In the genomic region with DNA sequence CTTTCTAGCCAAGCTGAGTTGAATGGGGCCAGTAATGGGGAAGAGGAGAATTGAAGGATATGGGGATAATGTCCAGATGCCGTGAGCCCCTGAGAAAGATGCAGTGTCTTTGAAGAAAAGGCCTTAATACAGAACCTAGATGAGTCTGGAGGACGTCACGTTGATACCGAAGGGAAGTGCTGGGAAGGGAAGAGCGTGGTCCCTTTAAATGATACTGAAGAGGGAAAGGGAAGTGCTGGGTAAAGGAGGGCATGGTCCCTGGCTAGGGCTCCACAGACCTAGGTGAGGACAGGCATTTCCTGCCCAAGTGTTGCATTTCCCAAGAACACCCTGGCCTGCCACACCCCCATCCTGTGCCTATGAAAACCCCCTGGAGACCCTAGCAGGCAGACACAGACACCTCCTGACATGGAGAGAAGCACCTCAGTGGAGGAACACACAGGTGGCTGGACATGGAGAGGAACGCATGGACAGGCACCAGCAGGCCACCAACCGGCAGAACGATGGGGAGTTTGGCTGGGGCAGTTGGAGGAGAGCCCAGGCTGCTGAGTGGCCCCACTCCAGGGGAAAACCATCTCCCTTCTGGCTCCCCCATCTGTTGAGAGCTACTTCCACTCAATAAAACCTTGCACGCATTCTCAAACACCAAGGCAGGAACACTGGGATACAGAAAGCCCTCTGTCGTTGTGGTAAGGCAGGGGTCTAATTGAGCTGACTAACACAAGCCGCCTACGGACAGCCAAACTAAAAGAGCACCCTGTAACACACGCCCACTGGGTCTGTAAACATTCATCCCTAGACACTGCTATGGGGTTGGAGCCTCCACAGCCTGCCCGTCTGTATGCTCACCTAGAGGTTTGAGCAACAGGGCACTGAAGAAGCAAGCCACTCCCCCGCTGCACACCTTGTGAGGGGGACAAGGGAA, we compare ENCODE assay signal across 12 cellular contexts. TPM values are rescaled to one million over a fixed set of nuclear protein-coding genes. Genes with fewer than 3 reads are reported as not detected.
DNase-seq lines count a peak whose midpoint lies in the region; FAIRE-seq and TF ChIP-seq lines count a peak whose summit lies in the region.
"Had no signal": no experiment of that assay in that cellular context is flagged by ENCODE, and none has a peak within 500 bp of the region (broad histone marks: within the 10 kb centered on the region; RNA-seq: fewer than 3 reads in every experiment).

No MANE protein-coding gene starts in this region.

- H3K27ac Mint-ChIP-seq in astrocyte (ENCODE audit: unreplicated experiment), result no peak overlapping the region

- no peak overlapping the region for H2AFZ ChIP-seq in astrocyte (ENCODE audit: low read depth, low read length)
- H2AFZ ChIP-seq in neuronal stem cell (ENCODE audit: low read length), result no peak overlapping the region

- no peaks in the 10 kb centered on the region for H3K4me1 ChIP-seq in HEK293 (ENCODE audit: control insufficient read depth, insufficient read depth, low read length)
- H3K4me1 ChIP-seq in astrocyte (ENCODE audit: insufficient read depth, low read length), result no peaks in the 10 kb centered on the region
- H3K4me1 ChIP-seq in neuronal stem cell (ENCODE audit: control insufficient read depth in 2 of 2, insufficient read depth in 1 of 2, low read depth in 1 of 2, low read length in 2 of 2), result peaks cover 0 to 1% of the 10 kb centered on the region in 2 donors

- H2BK5ac ChIP-seq in neuronal stem cell (ENCODE audit: low read length), result no peak overlapping the region

- H3K18ac ChIP-seq in neuronal stem cell (ENCODE audit: low read length), result no peak overlapping the region

- no peaks in the 10 kb centered on the region for H3K79me2 ChIP-seq in astrocyte (ENCODE audit: insufficient read depth, low read length)

- H3K4me2 ChIP-seq in astrocyte (ENCODE audit: low read length) (no peak overlapping the region), neuronal stem cell (ENCODE audit: insufficient read depth, low read length, poor library complexity, severe bottlenecking) (no peak overlapping the region)

- H3K27me3 ChIP-seq in astrocyte (ENCODE audit: insufficient read depth, low read length) (no peaks in the 10 kb centered on the region), neuronal stem cell (ENCODE audit: control insufficient read depth in 3 of 3, insufficient read depth in 3 of 3, low read depth in 1 of 3, low read length in 3 of 3) (no peaks in the 10 kb centered on the region)

- H3K27me3 Mint-ChIP-seq in astrocyte (ENCODE audit: low read depth, unreplicated experiment), result peaks cover 7% of the 10 kb centered on the region

- no peaks in the 10 kb centered on the region for H3K79me1 ChIP-seq in neuronal stem cell (ENCODE audit: low read depth, low read length)

- no peaks in the 10 kb centered on the region for H4K20me1 ChIP-seq in astrocyte (ENCODE audit: insufficient read depth, low read length)

- WGBS in neuronal stem cell (ENCODE audit: extremely low coverage in 2 of 2, insufficient read length in 2 of 2, insufficient replicate concordance in 1 of 2), 2 donors, result no CpG with 5 or more reads among the region's 15 CpGs

- peaks cover 6% of the 10 kb centered on the region for H3K4me1 Mint-ChIP-seq in astrocyte (ENCODE audit: low read depth, unreplicated experiment)
- H3K4me1 Mint-ChIP-seq: nephron had no signal

- CTCF ChIA-PET in HEK293 (lab: Yijun Ruan, JAX), result interaction anchor here (0.6 to 1.0 kb wide), 3 partner anchors 60 to 565 kb away, joined by 3 to 4 read pairs (median 4); no protein-coding TSS in a partner anchor

- TF ChIP-seq CTCF in HEK293 (tag by site-specific recombination; IDR thresholded peaks at IDR 0.05), result no peak
- no peak for TF ChIP-seq CTCF in astrocyte (IDR thresholded peaks at IDR 0.05; ENCODE audit: insufficient read depth, low read depth, low read length)

- H3K9ac ChIP-seq in astrocyte (ENCODE audit: low read length), result no peak overlapping the region
- no peak overlapping the region for H3K9ac ChIP-seq in neuronal stem cell (ENCODE audit: low read depth, low read length, poor library complexity)

- POLR2A ChIA-PET in HEK293 (lab: Yijun Ruan, JAX), result no interaction called here

- H3K27ac ChIP-seq in HEK293 (ENCODE audit: extremely low read depth, low read depth, low read length) (no peak overlapping the region), astrocyte (ENCODE audit: low read depth, low read length) (no peak overlapping the region), neuronal stem cell (replicated peaks; ENCODE audit: low read length) (no peak overlapping the region)

- peak overlapping the region; percentile 81 for H2BK15ac ChIP-seq in neuronal stem cell (ENCODE audit: low read length)

- no peak overlapping the region for H2BK12ac ChIP-seq in neuronal stem cell (ENCODE audit: low read length)

- H4K8ac ChIP-seq in neuronal stem cell (ENCODE audit: low read depth, low read length), result no peak overlapping the region

- H3K4me3 ChIP-seq in HEK293 (ENCODE audit: low read depth, low read length), result no peak overlapping the region
- no peak overlapping the region for H3K4me3 ChIP-seq in astrocyte (ENCODE audit: insufficient read depth, low read depth, low read length)
- H3K4me3 ChIP-seq in neuronal stem cell (ENCODE audit: low read length in 2 of 2), result peak overlapping the region in 1 of 2 donors; percentile 21
- H3K4me3 ChIP-seq: lung had no signal

- no peaks in the 10 kb centered on the region for H3K36me3 Mint-ChIP-seq in astrocyte (ENCODE audit: low read depth, unreplicated experiment)
- H3K36me3 Mint-ChIP-seq: immature natural killer cell had no signal

- no peak overlapping the region for H2AK5ac ChIP-seq in neuronal stem cell (ENCODE audit: low read depth, low read length)

- FAIRE-seq in astrocyte (lab: Jason Lieb, UNC), result no peak

- peak overlapping the region; percentile 80 for H3K23ac ChIP-seq in neuronal stem cell (ENCODE audit: low read depth, low read length, poor library complexity)

- peak; percentile 57 for DNase-seq in CD1c-positive myeloid dendritic cell (ENCODE audit: extremely low spot score)
- DNase-seq in astrocyte (ENCODE audit: low read depth), result peak; percentile 5
- no peak for DNase-seq in neuronal stem cell (ENCODE audit: low spot score)
- no peak for DNase-seq in middle frontal gyrus (ENCODE audit: extremely low spot score, low spot score)
- no peak for DNase-seq in NCI-H69 (lab: John Stamatoyannopoulos, UW)
- no peak for DNase-seq in cortex of kidney (lab: John Stamatoyannopoulos, UW)
- DNase-seq: DMS79 treated with DMSO at 0.1 percent for 48 hours, erythroblast, immature natural killer cell had no signal

- peak overlapping the region; percentile 71 for H3K14ac ChIP-seq in neuronal stem cell (ENCODE audit: low read length)

- no peak overlapping the region for H3K4ac ChIP-seq in neuronal stem cell (ENCODE audit: low read length)

- H3K9me3 ChIP-seq in HEK293 (ENCODE audit: control insufficient read depth, insufficient read depth, low read depth, low read length) (no peaks in the 10 kb centered on the region), astrocyte (ENCODE audit: insufficient read depth, low read depth, low read length) (no peaks in the 10 kb centered on the region), neuronal stem cell (replicated peaks in 1 of 2; ENCODE audit: control insufficient read depth in 2 of 2, insufficient read depth in 1 of 2, low read depth in 1 of 2, low read length in 2 of 2) (no peaks in the 10 kb centered on the region)

- H3K36me3 ChIP-seq in HEK293 (ENCODE audit: control insufficient read depth in 2 of 2, insufficient read depth in 1 of 2, low read length in 2 of 2) (no peaks in the 10 kb centered on the region), astrocyte (ENCODE audit: insufficient read depth, low read length) (no peaks in the 10 kb centered on the region), neuronal stem cell (replicated peaks in 1 of 2; ENCODE audit: control insufficient read depth in 2 of 2, insufficient read depth in 2 of 2, low read length in 2 of 2) (no peaks in the 10 kb centered on the region)

- peak overlapping the region; percentile 38 for H4K91ac ChIP-seq in neuronal stem cell (ENCODE audit: low read depth, low read length, poor library complexity)

- no peak overlapping the region for H3K4me3 Mint-ChIP-seq in astrocyte (ENCODE audit: unreplicated experiment)
- H3K4me3 Mint-ChIP-seq: immature natural killer cell, nephron had no signal

- H3K9me3 Mint-ChIP-seq in astrocyte (ENCODE audit: unreplicated experiment), result no peaks in the 10 kb centered on the region

- H2BK120ac ChIP-seq in neuronal stem cell (ENCODE audit: low read depth, low read length), result no peak overlapping the region

TF ChIP-seq in HEK293, 187 proteins besides CTCF, POLR2A, EP300 and RAD21:
- TF ChIP-seq EGR2 (tag by site-specific recombination; IDR thresholded peaks at IDR 0.05; ENCODE audit: low read depth) (peak; percentile 80), ZNF302 (tag by site-specific recombination; IDR thresholded peaks at IDR 0.05; ENCODE audit: low read depth) (no peak), ZIC2 (tag by site-specific recombination; IDR thresholded peaks at IDR 0.05) (peak; percentile 71), ZFHX2 (tag by site-specific recombination; conservative IDR thresholded peaks at IDR 0.05) (peak; percentile 87), ZNF37A (tag by site-specific recombination; IDR thresholded peaks at IDR 0.05) (no peak), GLI2 (tag by site-specific recombination; IDR thresholded peaks at IDR 0.05; ENCODE audit: borderline replicate concordance, low read depth) (no peak), ZBTB8A (tag by site-specific recombination; IDR thresholded peaks at IDR 0.05) (no peak)

RNA-seq across cellular contexts. Expression of a gene that starts 34.9 kb away (rescaled TPM):
- 125 and 131 TPM in 2 replicates for total RNA-seq in astrocyte
- polyA plus RNA-seq in neuronal stem cell (2013, experiment 1 of 2), result 98.2 TPM
- 95.9 TPM for polyA plus RNA-seq in neuronal stem cell (2013, experiment 2 of 2)

Comparison
In these comparisons a context has a peak if more than half of its experiments do, and no peak if none do; other contexts are left out.
1. DNase-seq: peak in CD1c-positive myeloid dendritic cell (single experiment) and astrocyte (single experiment); none in neuronal stem cell (single experiment), middle frontal gyrus (single experiment), NCI-H69 (single experiment) and cortex of kidney (single experiment).